7 cellular contexts compared by ENCODE assay signal in genomic region chr16:67892375-67892774, GRCh38. TPM values are rescaled to one million over a fixed set of nuclear protein-coding genes. Genes with fewer than 3 reads are reported as not detected.
DNase-seq lines count a peak whose midpoint lies in the region; ATAC-seq and TF ChIP-seq lines count a peak whose summit lies in the region.

No MANE protein-coding gene starts in this region.

- DNase-seq in HFFc6 (no peak), NCI-H1092 treated with DMSO at 0.1 percent for 48 hours (lab: John Stamatoyannopoulos, UW) (no peak), DMS53 (lab: John Stamatoyannopoulos, UW) (no peak)
- no peak for DNase-seq in activated CD4-positive, alpha-beta memory T cell treated with anti-CD3 and anti-CD28 coated beads, Interleukin-2, amount 10 ng/mL, durations not matched to agents 7 days and 5 days

- H3K27me3 Mint-ChIP-seq in HFFc6 (ENCODE audit: insufficient read depth) = no peaks in the 10 kb centered on the region
- no peaks in the 10 kb centered on the region for H3K27me3 Mint-ChIP-seq in activated CD4-positive, alpha-beta memory T cell treated with anti-CD3 and anti-CD28 coated beads, Interleukin-2, amount 10 ng/mL, durations not matched to agents 7 days and 5 days
- no peaks in the 10 kb centered on the region for H3K27me3 Mint-ChIP-seq in stimulated activated memory B cell treated with anti-CD40 and anti-IgM and Interleukin-4, amounts not matched to agents 10 μg/mL and 1 μg/mL and 100 μg/mL, for 72 hours

- peak overlapping the region; percentile 70 for H3K27ac Mint-ChIP-seq in HFFc6
- peak overlapping the region; percentile 81 for H3K27ac Mint-ChIP-seq in activated CD4-positive, alpha-beta memory T cell treated with anti-CD3 and anti-CD28 coated beads, Interleukin-2, amount 10 ng/mL, durations not matched to agents 7 days and 5 days
- H3K27ac Mint-ChIP-seq in stimulated activated memory B cell treated with anti-CD40 and anti-IgM and Interleukin-4, amounts not matched to agents 10 μg/mL and 1 μg/mL and 100 μg/mL, for 72 hours = peak overlapping the region; percentile 89

- POLR2A ChIA-PET in activated CD4-positive, alpha-beta memory T cell treated with anti-CD3 and anti-CD28 coated beads, Interleukin-2, amount 10 ng/mL, durations not matched to agents 7 days and 5 days (lab: Charles Lee) = interaction anchor here (1.2 to 4.9 kb wide), 11 partner anchors 9 to 232 kb away, joined by 3 to 32 read pairs (median 6); partner anchors contain the start of genes ACD, EDC4, NRN1L and PARD6A

- no peaks in the 10 kb centered on the region for H3K9me3 Mint-ChIP-seq in HFFc6
- no peaks in the 10 kb centered on the region for H3K9me3 Mint-ChIP-seq in activated CD4-positive, alpha-beta memory T cell treated with anti-CD3 and anti-CD28 coated beads, Interleukin-2, amount 10 ng/mL, durations not matched to agents 7 days and 5 days
- no peaks in the 10 kb centered on the region for H3K9me3 Mint-ChIP-seq in stimulated activated memory B cell treated with anti-CD40 and anti-IgM and Interleukin-4, amounts not matched to agents 10 μg/mL and 1 μg/mL and 100 μg/mL, for 72 hours

- peaks cover 26% of the 10 kb centered on the region for H3K4me1 Mint-ChIP-seq in HFFc6 (ENCODE audit: low read depth)
- H3K4me1 Mint-ChIP-seq in activated CD4-positive, alpha-beta memory T cell treated with anti-CD3 and anti-CD28 coated beads, Interleukin-2, amount 10 ng/mL, durations not matched to agents 7 days and 5 days = peaks cover 26% of the 10 kb centered on the region
- peaks cover 25% of the 10 kb centered on the region for H3K4me1 Mint-ChIP-seq in stimulated activated memory B cell treated with anti-CD40 and anti-IgM and Interleukin-4, amounts not matched to agents 10 μg/mL and 1 μg/mL and 100 μg/mL, for 72 hours

- CTCF ChIA-PET in activated CD4-positive, alpha-beta memory T cell treated with anti-CD3 and anti-CD28 coated beads, Interleukin-2, amount 10 ng/mL, durations not matched to agents 7 days and 5 days (lab: Charles Lee) = interaction anchor here (1.2 to 2.8 kb wide), 3 partner anchors 8 to 149 kb away, joined by 3 to 20 read pairs (median 4); partner anchors contain the start of gene NRN1L

- ATAC-seq in stimulated activated memory B cell treated with anti-CD40 and anti-IgM and Interleukin-4, amounts not matched to agents 10 μg/mL and 1 μg/mL and 100 μg/mL, for 72 hours = no peak
- no peak for ATAC-seq in HG02884 (IDR thresholded peaks at IDR 0.05; ENCODE audit: unreplicated experiment)

- peak overlapping the region; percentile 24 for H3K4me3 ChIP-seq in iPS-11a (ENCODE audit: low read depth, low read length)

- peak overlapping the region; percentile 88 for H3K4me3 Mint-ChIP-seq in HFFc6
- H3K4me3 Mint-ChIP-seq in activated CD4-positive, alpha-beta memory T cell treated with anti-CD3 and anti-CD28 coated beads, Interleukin-2, amount 10 ng/mL, durations not matched to agents 7 days and 5 days = peak overlapping the region; percentile 94
- H3K4me3 Mint-ChIP-seq in stimulated activated memory B cell treated with anti-CD40 and anti-IgM and Interleukin-4, amounts not matched to agents 10 μg/mL and 1 μg/mL and 100 μg/mL, for 72 hours = peak overlapping the region; percentile 81

- no peaks in the 10 kb centered on the region for H3K36me3 Mint-ChIP-seq in HFFc6 (ENCODE audit: low read depth)
- peaks cover 4% of the 10 kb centered on the region for H3K36me3 Mint-ChIP-seq in activated CD4-positive, alpha-beta memory T cell treated with anti-CD3 and anti-CD28 coated beads, Interleukin-2, amount 10 ng/mL, durations not matched to agents 7 days and 5 days (ENCODE audit: low read depth)
- no peaks in the 10 kb centered on the region for H3K36me3 Mint-ChIP-seq in stimulated activated memory B cell treated with anti-CD40 and anti-IgM and Interleukin-4, amounts not matched to agents 10 μg/mL and 1 μg/mL and 100 μg/mL, for 72 hours

- no peak for TF ChIP-seq CTCF in HFFc6 (IDR thresholded peaks at IDR 0.05)

RNA-seq across cellular contexts. Expression of gene PSKH1, which starts 0.7 kb away (rescaled TPM):
- total RNA-seq in HFFc6 (2021; fragmentation: NEBNext Ultra II Directional; extraction: Animal tissue kit (Norgen Biotek cat#: 25700)) = 10 to 100 TPM; 25.2 to 34.1 (median 29.3) TPM
- 10 to 100 TPM; 19.0 TPM for total RNA-seq in activated CD4-positive, alpha-beta memory T cell treated with anti-CD3 and anti-CD28 coated beads, Interleukin-2, amount 10 ng/mL, durations not matched to agents 7 days and 5 days

RNA-seq across cellular contexts. Expression of gene NRN1L, which starts 7.7 kb away (rescaled TPM):
- total RNA-seq in HFFc6 (2021; fragmentation: NEBNext Ultra II Directional; extraction: Animal tissue kit (Norgen Biotek cat#: 25700)) = under 1 TPM in 3 of 6 experiments, not detected in 3; 0.25 to 0.51 (median 0.38) TPM
- 1 to 10 TPM in 1 of 2 experiments, under 1 TPM in 1; 0.76 to 1.3 TPM for total RNA-seq in activated CD4-positive, alpha-beta memory T cell treated with anti-CD3 and anti-CD28 coated beads, Interleukin-2, amount 10 ng/mL, durations not matched to agents 7 days and 5 days

RNA-seq across cellular contexts. Expression of gene EDC4, which starts 19.5 kb away (rescaled TPM):
- 10 to 100 TPM; 60.2 to 81.0 (median 63.6) TPM for total RNA-seq in HFFc6 (2021; fragmentation: NEBNext Ultra II Directional; extraction: Animal tissue kit (Norgen Biotek cat#: 25700))
- 10 to 100 TPM; 98.4 to 99.3 TPM for total RNA-seq in activated CD4-positive, alpha-beta memory T cell treated with anti-CD3 and anti-CD28 coated beads, Interleukin-2, amount 10 ng/mL, durations not matched to agents 7 days and 5 days

RNA-seq across cellular contexts. Expression of gene CTRL, which starts 39.3 kb away (rescaled TPM):
- under 1 TPM; 0.25 to 0.63 (median 0.43) TPM for total RNA-seq in HFFc6 (2021; fragmentation: NEBNext Ultra II Directional; extraction: Animal tissue kit (Norgen Biotek cat#: 25700))
- total RNA-seq in activated CD4-positive, alpha-beta memory T cell treated with anti-CD3 and anti-CD28 coated beads, Interleukin-2, amount 10 ng/mL, durations not matched to agents 7 days and 5 days = 1 to 10 TPM; 4.5 to 5.0 TPM

RNA-seq across cellular contexts. Expression of gene PSMB10, which starts 44.3 kb away (rescaled TPM):
- 10 to 100 TPM; 36.3 to 49.7 (median 40.0) TPM for total RNA-seq in HFFc6 (2021; fragmentation: NEBNext Ultra II Directional; extraction: Animal tissue kit (Norgen Biotek cat#: 25700))
- total RNA-seq in activated CD4-positive, alpha-beta memory T cell treated with anti-CD3 and anti-CD28 coated beads, Interleukin-2, amount 10 ng/mL, durations not matched to agents 7 days and 5 days = 100 to 1,000 TPM; 236 to 241 TPM
